In genomic region chr2:118032169-118033013, GRCh38 we compare ENCODE assay signal across 9 cellular contexts. TPM values are rescaled to one million over a fixed set of nuclear protein-coding genes. Genes with fewer than 3 reads are reported as not detected.
DNase-seq lines count a peak whose midpoint lies in the region; ATAC-seq, FAIRE-seq and TF ChIP-seq lines count a peak whose summit lies in the region.
"Had no signal": no experiment of that assay in that cellular context is flagged by ENCODE, and none has a peak within 500 bp of the region (broad histone marks: within the 10 kb centered on the region; RNA-seq: fewer than 3 reads in every experiment).

No MANE protein-coding gene starts in this region.

- peak; percentile 68 to 74 for TF ChIP-seq CTCF in mammary epithelial cell (conservative IDR thresholded peaks at IDR 0.05 in 1 of 2, IDR thresholded peaks at IDR 0.05 in 1 of 2; ENCODE audit: extremely low read depth in 1 of 2, insufficient read depth in 1 of 2, low read depth in 1 of 2, low read length in 2 of 2)
- peak; percentile 80 for TF ChIP-seq CTCF in HepG2 (CRISPR knock-in tag; IDR thresholded peaks at IDR 0.05)
- TF ChIP-seq CTCF in testis (IDR thresholded peaks at IDR 0.05): peak in 2 of 3 experiments; percentile 64 to 80

- peak; percentile 84 for ATAC-seq in GM21447 (IDR thresholded peaks at IDR 0.05; ENCODE audit: unreplicated experiment)
- ATAC-seq in HG03575 (IDR thresholded peaks at IDR 0.05; ENCODE audit: extremely low read depth, insufficient number of reproducible peaks, low FRiP score, unreplicated experiment): peak; percentile 77
- peak; percentile 94 for ATAC-seq in HepG2

- dilution Hi-C loops in mammary epithelial cell (cut with HindIII; ENCODE audit: low sequenced_read_pairs): loop anchor here (25.0 kb wide), 1 partner anchor 830 kb away; no protein-coding TSS in a partner anchor

- no peak for TF ChIP-seq EP300 in HepG2 (IDR thresholded peaks at IDR 0.05; ENCODE audit: low read depth in 2 of 2, low read length in 2 of 2)
- TF ChIP-seq EP300 in HepG2 (CRISPR knock-in tag; IDR thresholded peaks at IDR 0.05; ENCODE audit: borderline replicate concordance): no peak

- H3K4me1 ChIP-seq in mammary epithelial cell (ENCODE audit: insufficient read depth, low read length) (no peaks in the 10 kb centered on the region), HepG2 (ENCODE audit: insufficient read depth, low read length) (no peaks in the 10 kb centered on the region), testis (no peaks in the 10 kb centered on the region)

- H3K27ac ChIP-seq in mammary epithelial cell (ENCODE audit: insufficient read depth, low read depth, low read length) (no peak overlapping the region), HepG2 (ENCODE audit: extremely low read length, insufficient read depth, low read length) (no peak overlapping the region), testis (no peak overlapping the region)

- POLR2A ChIA-PET in HepG2 (lab: Yijun Ruan, JAX): no interaction called here

- peak; percentile 45 for DNase-seq in NCI-H2227 (lab: John Stamatoyannopoulos, UW; ENCODE audit: unreplicated experiment)
- no peak for DNase-seq in NCI-H2227 treated with DMSO at 0.1 percent for 48 hours (lab: John Stamatoyannopoulos, UW)
- DNase-seq in SK-MEL-5 (ENCODE audit: low read depth, low spot score): peak; percentile 62
- DNase-seq in mammary epithelial cell: peak; percentile 23
- DNase-seq in HepG2 (ENCODE audit: low spot score): peak; percentile 44
- peak; percentile 65 for DNase-seq in testis

- WGBS in mammary epithelial cell (ENCODE audit: low coverage, missing lambda C conversion rate): 17% methylated on average over 4 of the region's 4 CpGs
- WGBS in HepG2 (ENCODE audit: low lambda C conversion rate): 11% methylated on average over 4 of the region's 4 CpGs
- 43 to 51% methylated on average over 4 of the region's 4 CpGs for WGBS in testis, 2 donors

- no TSS peak for BruUV-seq in mammary epithelial cell (replicated peaks; lab: Mats Ljungman, UMichigan)
- no TSS peak for BruUV-seq in HepG2 (replicated peaks; lab: Mats Ljungman, UMichigan)

- no peaks in the 10 kb centered on the region for H4K20me1 ChIP-seq in mammary epithelial cell (ENCODE audit: insufficient read depth, low read length)
- H4K20me1 ChIP-seq in HepG2 (ENCODE audit: insufficient read depth, low read length): no peaks in the 10 kb centered on the region

- no peaks in the 10 kb centered on the region for H3K9me3 ChIP-seq in mammary epithelial cell (replicated peaks; ENCODE audit: insufficient read depth, low read length)
- no peaks in the 10 kb centered on the region for H3K9me3 ChIP-seq in HepG2 (ENCODE audit: low read length)
- H3K9me3 ChIP-seq in testis: no peaks in the 10 kb centered on the region

- TF ChIP-seq POLR2A in HepG2 (IDR thresholded peaks at IDR 0.05; ENCODE audit: insufficient read depth in 1 of 2, low read depth in 2 of 2, low read length in 2 of 2) (no peak), testis (IDR thresholded peaks at IDR 0.05) (no peak)

- peak; percentile 87 for FAIRE-seq in HepG2 (lab: Jason Lieb, UNC)
- FAIRE-seq: endometrium had no signal

- CTCF ChIA-PET in mammary epithelial cell (lab: Charles Lee; ENCODE audit: low non-redundant PET): interaction anchor here (0.6 to 0.7 kb wide), 2 partner anchors 9 to 795 kb away, joined by 6 to 7 read pairs; no protein-coding TSS in a partner anchor
- CTCF ChIA-PET in HepG2 (lab: Yijun Ruan, JAX; ENCODE audit: low intra/inter-chr PET ratio, low total read pairs): interaction anchor here (1.2 to 1.8 kb wide), 3 partner anchors 29 to 823 kb away, joined by 3 to 12 read pairs (median 3); no protein-coding TSS in a partner anchor

- no peaks in the 10 kb centered on the region for H3K36me3 ChIP-seq in mammary epithelial cell (ENCODE audit: insufficient read depth, low read length)
- no peaks in the 10 kb centered on the region for H3K36me3 ChIP-seq in HepG2 (replicated peaks in 1 of 2; ENCODE audit: control insufficient read depth in 1 of 2, insufficient read depth in 2 of 2, low read length in 2 of 2)
- no peaks in the 10 kb centered on the region for H3K36me3 ChIP-seq in testis (ENCODE audit: low read depth, missing control alignments)

- H3K4me2 ChIP-seq in mammary epithelial cell (ENCODE audit: insufficient read depth, low read depth, low read length) (no peak overlapping the region), HepG2 (ENCODE audit: low read depth, low read length) (no peak overlapping the region)

- no peak overlapping the region for H3K4me3 ChIP-seq in mammary epithelial cell (replicated peaks in 1 of 3; ENCODE audit: insufficient read depth in 1 of 3, low read depth in 2 of 3, low read length in 3 of 3)
- no peak overlapping the region for H3K4me3 ChIP-seq in HepG2 (replicated peaks in 1 of 3; ENCODE audit: insufficient read depth in 1 of 3, low read depth in 2 of 3, low read length in 3 of 3)
- H3K4me3 ChIP-seq in testis: no peak overlapping the region

- H3K27me3 ChIP-seq in mammary epithelial cell (ENCODE audit: insufficient read depth, low read length) (peaks cover 2% of the 10 kb centered on the region), HepG2 (ENCODE audit: control insufficient read depth in 1 of 2, insufficient read depth in 2 of 2, low read length in 2 of 2) (peaks cover 0 to 27% of the 10 kb centered on the region in 2 experiments; a peak in 3 of 5 replicates), testis (no peaks in the 10 kb centered on the region)

- in situ Hi-C loops in SK-MEL-5 (cut with HindIII; ENCODE audit: low pct_unique_long_range_greater_than_20kb, low sequenced_read_pairs): no loop called here
- in situ Hi-C loops in mammary epithelial cell (cut with MboI; ENCODE audit: low sequenced_read_pairs in 2 of 2): loop anchor here (10.0 to 25.0 kb wide), 2 partner anchors 830 to 832 kb away; no protein-coding TSS in a partner anchor
- in situ Hi-C loops in HepG2 (cut with HindIII; ENCODE audit: extremely low pct_ligation_motif_present, low pct_unique_long_range_greater_than_20kb): no loop called here

- TF ChIP-seq RAD21 in HepG2 (CRISPR knock-in tag; IDR thresholded peaks at IDR 0.05): peak; percentile 34; the same call in 1 of the 2 replicates

- no peak overlapping the region for H3K9ac ChIP-seq in mammary epithelial cell (ENCODE audit: insufficient read depth, low read length)
- H3K9ac ChIP-seq in HepG2 (ENCODE audit: insufficient read depth, low read depth, low read length): no peak overlapping the region

- H3K79me2 ChIP-seq in mammary epithelial cell (ENCODE audit: insufficient read depth, low read length) (no peaks in the 10 kb centered on the region), HepG2 (ENCODE audit: insufficient read depth, low read length) (no peaks in the 10 kb centered on the region)

- intact Hi-C loops in mammary epithelial cell (cut with micrococcal nuclease) (loop anchor here (1.0 to 5.0 kb wide), 2 partner anchors 29 to 835 kb away; no protein-coding TSS in a partner anchor), HepG2 (cut with micrococcal nuclease; ENCODE audit: unreplicated experiment) (loop anchor here (1.0 to 5.0 kb wide), 3 partner anchors 29 to 835 kb away; no protein-coding TSS in a partner anchor), testis (cut with DNase I; ENCODE audit: low total_unique reads) (no loop called here)

- no peak overlapping the region for H2AFZ ChIP-seq in mammary epithelial cell (ENCODE audit: low read depth, low read length)
- H2AFZ ChIP-seq in HepG2 (ENCODE audit: low read length): no peak overlapping the region

RNA-seq across cellular contexts. Expression of gene CCDC93, which starts 18.5 kb away (rescaled TPM):
- 20.9 and 22.2 TPM in 2 replicates for total RNA-seq in SK-MEL-5 (2014; rRNA removed; shearing (Covaris generic))
- polyA plus RNA-seq in SK-MEL-5 (2015; cell fraction: cytosol; rRNA removed): 8.6 and 40.2 TPM in 2 replicates
- polyA plus RNA-seq in SK-MEL-5 (2015; cell fraction: nucleus; rRNA removed): 301 and 357 TPM in 2 replicates
- total RNA-seq in mammary epithelial cell (10 to 100 TPM; 23.5 to 24.3 TPM), HepG2 (2016; rRNA removed; fragmentation: Illumina TruSeq; extraction: Trizol) (28.7 and 37.2 TPM in 2 replicates), testis (10 to 100 TPM; 61.6 to 82.3 TPM)
- polyA plus RNA-seq in mammary epithelial cell (8.7 TPM), HepG2 (2011; rRNA removed) (53.2 and 58.5 TPM in 2 replicates), testis (ENCODE audit: insufficient read depth, low read depth, low replicate concordance) (44.4 TPM)
- polyA minus RNA-seq in mammary epithelial cell: 8.7 TPM
- 4.8 and 7.0 TPM in 2 replicates for total RNA-seq in HepG2 (2016; cell fraction: cytosol; rRNA removed; fragmentation: Illumina TruSeq; extraction: Trizol; ENCODE audit: low read depth)
- total RNA-seq in HepG2 (2016; cell fraction: insoluble cytoplasmic fraction; rRNA removed; fragmentation: Illumina TruSeq; extraction: Trizol): 29.0 and 39.3 TPM in 2 replicates
- total RNA-seq in HepG2 (2016; cell fraction: membrane; rRNA removed; fragmentation: Illumina TruSeq; extraction: Trizol): 8.2 and 11.3 TPM in 2 replicates
- 89.0 and 99.4 TPM in 2 replicates for total RNA-seq in HepG2 (2016; cell fraction: nucleus; rRNA removed; fragmentation: Illumina TruSeq; extraction: Trizol)
- 11.3 and 14.8 TPM in 2 replicates for polyA plus RNA-seq in HepG2 (2011; cell fraction: cytosol; rRNA removed)
- 273 and 279 TPM in 2 replicates for polyA plus RNA-seq in HepG2 (2011; cell fraction: nucleus; rRNA removed)
- 43.0 and 43.1 TPM in 2 replicates for polyA plus RNA-seq in HepG2 (2012)
- polyA plus RNA-seq in HepG2 (2016; cell fraction: cytosol; fragmentation: Illumina TruSeq; extraction: Trizol; ENCODE audit: low read depth): 1.2 and 1.5 TPM in 2 replicates
- 18.5 and 21.6 TPM in 2 replicates for polyA plus RNA-seq in HepG2 (2016; cell fraction: insoluble cytoplasmic fraction; fragmentation: Illumina TruSeq; extraction: Trizol; ENCODE audit: low read depth)
- polyA plus RNA-seq in HepG2 (2016; cell fraction: membrane; fragmentation: Illumina TruSeq; extraction: Trizol; ENCODE audit: low read depth): 2.5 and 3.4 TPM in 2 replicates
- polyA plus RNA-seq in HepG2 (2016; cell fraction: nucleus; fragmentation: Illumina TruSeq; extraction: Trizol; ENCODE audit: insufficient read depth, low read depth): 177 and 193 TPM in 2 replicates
- polyA minus RNA-seq in HepG2 (2011; rRNA and poly(A)+ RNA removed; ENCODE audit: low replicate concordance): 12.3 and 25.2 TPM in 2 replicates
- 11.3 and 12.0 TPM in 2 replicates for polyA minus RNA-seq in HepG2 (2011; cell fraction: cytosol; rRNA and poly(A)+ RNA removed)
- 141 and 162 TPM in 2 replicates for polyA minus RNA-seq in HepG2 (2011; cell fraction: nucleus; rRNA and poly(A)+ RNA removed)

RNA-seq across cellular contexts. Expression of gene INSIG2, which starts 55.9 kb away (rescaled TPM):
- 3.8 and 4.6 TPM in 2 replicates for total RNA-seq in SK-MEL-5 (2014; rRNA removed; shearing (Covaris generic))
- polyA plus RNA-seq in SK-MEL-5 (2015; cell fraction: cytosol; rRNA removed): 5.0 and 9.4 TPM in 2 replicates
- 4.9 and 16.3 TPM in 2 replicates for polyA plus RNA-seq in SK-MEL-5 (2015; cell fraction: nucleus; rRNA removed)
- total RNA-seq in mammary epithelial cell (10 to 100 TPM; 10.5 to 19.8 TPM), HepG2 (2016; rRNA removed; fragmentation: Illumina TruSeq; extraction: Trizol) (54.6 and 73.5 TPM in 2 replicates), testis (10 to 100 TPM; 13.9 to 18.7 TPM)
- polyA plus RNA-seq in mammary epithelial cell (17.6 TPM), HepG2 (2011; rRNA removed) (316 and 481 TPM in 2 replicates), testis (ENCODE audit: insufficient read depth, low read depth, low replicate concordance) (16.6 TPM)
- polyA minus RNA-seq in mammary epithelial cell: 59.3 TPM
- 42.1 and 49.7 TPM in 2 replicates for total RNA-seq in HepG2 (2016; cell fraction: cytosol; rRNA removed; fragmentation: Illumina TruSeq; extraction: Trizol; ENCODE audit: low read depth)
- 62.3 and 69.8 TPM in 2 replicates for total RNA-seq in HepG2 (2016; cell fraction: insoluble cytoplasmic fraction; rRNA removed; fragmentation: Illumina TruSeq; extraction: Trizol)
- 63.4 and 67.9 TPM in 2 replicates for total RNA-seq in HepG2 (2016; cell fraction: membrane; rRNA removed; fragmentation: Illumina TruSeq; extraction: Trizol)
- 85.3 and 102 TPM in 2 replicates for total RNA-seq in HepG2 (2016; cell fraction: nucleus; rRNA removed; fragmentation: Illumina TruSeq; extraction: Trizol)
- polyA plus RNA-seq in HepG2 (2011; cell fraction: cytosol; rRNA removed): 173 and 253 TPM in 2 replicates
- 137 and 144 TPM in 2 replicates for polyA plus RNA-seq in HepG2 (2011; cell fraction: nucleus; rRNA removed)
- polyA plus RNA-seq in HepG2 (2012): 326 and 528 TPM in 2 replicates
- polyA plus RNA-seq in HepG2 (2016; cell fraction: cytosol; fragmentation: Illumina TruSeq; extraction: Trizol; ENCODE audit: low read depth): 54.6 and 62.8 TPM in 2 replicates
- 59.5 and 66.9 TPM in 2 replicates for polyA plus RNA-seq in HepG2 (2016; cell fraction: insoluble cytoplasmic fraction; fragmentation: Illumina TruSeq; extraction: Trizol; ENCODE audit: low read depth)
- 65.7 and 73.3 TPM in 2 replicates for polyA plus RNA-seq in HepG2 (2016; cell fraction: membrane; fragmentation: Illumina TruSeq; extraction: Trizol; ENCODE audit: low read depth)
- polyA plus RNA-seq in HepG2 (2016; cell fraction: nucleus; fragmentation: Illumina TruSeq; extraction: Trizol; ENCODE audit: insufficient read depth, low read depth): 147 and 181 TPM in 2 replicates
- polyA minus RNA-seq in HepG2 (2011; rRNA and poly(A)+ RNA removed; ENCODE audit: low replicate concordance): 1.5 and 94.5 TPM in 2 replicates
- polyA minus RNA-seq in HepG2 (2011; cell fraction: cytosol; rRNA and poly(A)+ RNA removed): 66.4 and 81.9 TPM in 2 replicates
- 257 and 299 TPM in 2 replicates for polyA minus RNA-seq in HepG2 (2011; cell fraction: nucleus; rRNA and poly(A)+ RNA removed)

Comparison
In these comparisons a context has a peak if more than half of its experiments do, and no peak if none do; other contexts are left out.
1. in situ Hi-C loops: an anchor here in mammary epithelial cell (10.0 to 25.0 kb wide); none called in SK-MEL-5 and HepG2.